ENCODE assay signal across 19 cellular contexts in genomic region chr17:76549539-76549938, GRCh38. TPM values are rescaled to one million over a fixed set of nuclear protein-coding genes. Genes with fewer than 3 reads are reported as not detected.
DNase-seq lines count a peak whose midpoint lies in the region; ATAC-seq and TF ChIP-seq lines count a peak whose summit lies in the region.
"Had no signal": no experiment of that assay in that cellular context is flagged by ENCODE, and none has a peak within 500 bp of the region (broad histone marks: within the 10 kb centered on the region; RNA-seq: fewer than 3 reads in every experiment).

No MANE protein-coding gene starts in this region.

- H3K36me3 ChIP-seq in RWPE2 (ENCODE audit: low read depth) (no peaks in the 10 kb centered on the region), suprapubic skin (no peaks in the 10 kb centered on the region)

- H3K36me3 Mint-ChIP-seq in T-helper 1 cell treated with Interleukin-12 subunit alpha and Interleukin-12 subunit beta and Interleukin-4 antibody, amounts not matched to agents 30 μg/mL and 1 μg/mL, for 36 hours (ENCODE audit: low read depth), result peaks cover under 1% of the 10 kb centered on the region

- no peak for TF ChIP-seq POLR2A in suprapubic skin (IDR thresholded peaks at IDR 0.05)

- H3K27ac Mint-ChIP-seq in T-helper 1 cell treated with Interleukin-12 subunit alpha and Interleukin-12 subunit beta and Interleukin-4 antibody, amounts not matched to agents 30 μg/mL and 1 μg/mL, for 36 hours, result no peak overlapping the region

- peak overlapping the region; percentile 86 for H3K27ac ChIP-seq in RWPE2 (ENCODE audit: poor library complexity, severe bottlenecking)
- peak overlapping the region; percentile 11 for H3K27ac ChIP-seq in suprapubic skin
- H3K27ac ChIP-seq: 22Rv1, C4-2B, KMS-11 had no signal

- H3K4me3 ChIP-seq in RWPE2 (ENCODE audit: severe bottlenecking) (no peak overlapping the region), fibroblast of villous mesenchyme (ENCODE audit: low read depth, low read length) (no peak overlapping the region), suprapubic skin (no peak overlapping the region)

- TF ChIP-seq CTCF in RWPE2 (IDR thresholded peaks at IDR 0.05; ENCODE audit: poor library complexity, severe bottlenecking) (no peak), fibroblast of villous mesenchyme (IDR thresholded peaks at IDR 0.05; ENCODE audit: insufficient read depth, low read depth, low read length) (no peak), suprapubic skin (IDR thresholded peaks at IDR 0.05) (no peak)

- H3K27me3 ChIP-seq in RWPE2 (ENCODE audit: insufficient read depth, poor library complexity, severe bottlenecking), result no peaks in the 10 kb centered on the region
- H3K27me3 ChIP-seq in suprapubic skin, result no peaks in the 10 kb centered on the region

- peak overlapping the region; percentile 4 for H3K4me3 Mint-ChIP-seq in T-helper 1 cell treated with Interleukin-12 subunit alpha and Interleukin-12 subunit beta and Interleukin-4 antibody, amounts not matched to agents 30 μg/mL and 1 μg/mL, for 36 hours

- H3K4me1 ChIP-seq in RWPE2 (ENCODE audit: insufficient read depth, poor library complexity, severe bottlenecking) (peaks cover 47% of the 10 kb centered on the region), suprapubic skin (peaks cover 55% of the 10 kb centered on the region)

- TF ChIP-seq EP300 in suprapubic skin (IDR thresholded peaks at IDR 0.05), result no peak

- H3K4me1 Mint-ChIP-seq in T-helper 1 cell treated with Interleukin-12 subunit alpha and Interleukin-12 subunit beta and Interleukin-4 antibody, amounts not matched to agents 30 μg/mL and 1 μg/mL, for 36 hours (ENCODE audit: low read depth), result peaks cover 6% of the 10 kb centered on the region

- no peaks in the 10 kb centered on the region for H3K9me3 Mint-ChIP-seq in T-helper 1 cell treated with Interleukin-12 subunit alpha and Interleukin-12 subunit beta and Interleukin-4 antibody, amounts not matched to agents 30 μg/mL and 1 μg/mL, for 36 hours

- DNase-seq in T-helper 1 cell, result no peak
- DNase-seq in RWPE2 (ENCODE audit: low spot score), result no peak
- DNase-seq in fibroblast of villous mesenchyme (ENCODE audit: low read depth), result peak; percentile 52
- DNase-seq in suprapubic skin (ENCODE audit: low spot score in 2 of 2), result no peak
- no peak for DNase-seq in kidney glomerular epithelial cell (lab: John Stamatoyannopoulos, UW)
- DNase-seq: EL, GF-D8, NCI-H1417, NCI-H1694 treated with DMSO at 0.1 percent for 48 hours, NCI-H446, NCI-H526 treated with DMSO at 0.1 percent for 48 hours, SHP77 had no signal

- ATAC-seq in RWPE2 (ENCODE audit: low read depth) (no peak), GM19023 (IDR thresholded peaks at IDR 0.05; ENCODE audit: unreplicated experiment) (no peak), HG03432 (IDR thresholded peaks at IDR 0.05; ENCODE audit: unreplicated experiment) (no peak)

- H3K9me3 ChIP-seq in RWPE2 (ENCODE audit: severe bottlenecking) (no peaks in the 10 kb centered on the region), suprapubic skin (no peaks in the 10 kb centered on the region)

- no peaks in the 10 kb centered on the region for H3K27me3 Mint-ChIP-seq in T-helper 1 cell treated with Interleukin-12 subunit alpha and Interleukin-12 subunit beta and Interleukin-4 antibody, amounts not matched to agents 30 μg/mL and 1 μg/mL, for 36 hours (ENCODE audit: low read depth)

- 83% methylated on average over 7 of the region's 7 CpGs for WGBS in suprapubic skin

RNA-seq across cellular contexts. Expression of gene PRCD, which starts 9.7 kb away (rescaled TPM):
- total RNA-seq in fibroblast of villous mesenchyme, result 1.6 and 2.2 TPM in 2 replicates
- total RNA-seq in suprapubic skin, result 1 to 10 TPM in 3 of 4 donors, not detected in 1; 1.3 to 2.8 (median 2.2) TPM
- total RNA-seq: HT1080 had no signal

RNA-seq across cellular contexts. Expression of gene CYGB, which starts 12.0 kb away (rescaled TPM):
- total RNA-seq in fibroblast of villous mesenchyme (11.7 and 14.2 TPM in 2 replicates), suprapubic skin (10 to 100 TPM in 2 of 4 donors, 1 to 10 TPM in 2; 2.8 to 18.2 (median 10.4) TPM)

RNA-seq across cellular contexts. Expression of gene ST6GALNAC2, which starts 36.1 kb away (rescaled TPM):
- total RNA-seq in fibroblast of villous mesenchyme (0.86 and 1.9 TPM in 2 replicates), suprapubic skin (10 to 100 TPM; 71.1 to 94.3 (median 80.3) TPM)
- total RNA-seq: HT1080 had no signal

RNA-seq across cellular contexts. Expression of gene RHBDF2, which starts 48.3 kb away (rescaled TPM):
- total RNA-seq in fibroblast of villous mesenchyme, result 13.4 and 14.2 TPM in 2 replicates
- total RNA-seq in suprapubic skin, result 10 to 100 TPM; 45.9 to 82.6 (median 52.6) TPM

Comparison
In these comparisons a context has a peak if more than half of its experiments do, and no peak if none do; other contexts are left out.
1. RNA of gene ST6GALNAC2, which starts 36.1 kb away (total RNA-seq): 71.1 to 94.3 TPM in suprapubic skin; 0.86 to 1.9 TPM in fibroblast of villous mesenchyme; every median in the first group is over 10 times any median in the second.